Comparison of ENCODE assay signal across 21 cellular contexts in genomic region chr3:172696357-172696756, GRCh38. TPM values are rescaled to one million over a fixed set of nuclear protein-coding genes. Genes with fewer than 3 reads are reported as not detected.
DNase-seq lines count a peak whose midpoint lies in the region; ATAC-seq, FAIRE-seq and TF ChIP-seq lines count a peak whose summit lies in the region.
"Had no signal": no experiment of that assay in that cellular context is flagged by ENCODE, and none has a peak within 500 bp of the region (broad histone marks: within the 10 kb centered on the region; RNA-seq: fewer than 3 reads in every experiment).

No MANE protein-coding gene starts in this region.

- no peak overlapping the region for H3K9ac ChIP-seq in endothelial cell of umbilical vein (replicated peaks; ENCODE audit: extremely low read depth, insufficient read depth, low read length)

- FAIRE-seq in endothelial cell of umbilical vein (lab: Jason Lieb, UNC) (peak; percentile 33), RCC 7860 (lab: Jason Lieb, UNC) (no peak)
- FAIRE-seq: D721Med had no signal

- DNase-seq in LNCaP clone FGC (ENCODE audit: low read depth) (peak; percentile 30), endothelial cell of umbilical vein (ENCODE audit: low read depth, low spot score) (no peak), mucosa of descending colon (peak in 1 of 3 donors; percentile 34), RCC 7860 (ENCODE audit: low spot score) (no peak), HPDE6-E6E7 (ENCODE audit: extremely low spot score) (no peak)
- DNase-seq in stimulated activated CD4-positive, alpha-beta T cell treated with anti-CD3 and anti-CD28 coated beads, Interleukin-4, amount 100 ng/mL, for 1 hour = no peak
- DNase-seq: EL, GF-D8, H7, MM.1S, NCI-H1048, NCI-H146, NCI-H2029, NCI-H226, NCI-H510A treated with DMSO at 0.1 percent for 48 hours, NCI-H82 had no signal

- CTCF ChIA-PET in endothelial cell of umbilical vein (lab: Charles Lee) = interaction anchor here (1.0 to 2.3 kb wide), 5 partner anchors 14 to 235 kb away, joined by 3 to 7 read pairs (median 5); partner anchors contain the start of gene NCEH1

- intact Hi-C loops in endothelial cell of umbilical vein (cut with micrococcal nuclease) (no loop called here), mucosa of descending colon (cut with DNase I, micrococcal nuclease) (no loop called here)

- H3K4me3 ChIP-seq in LNCaP clone FGC (ENCODE audit: low read depth, low read length) (no peak overlapping the region), endothelial cell of umbilical vein (replicated peaks in 1 of 3; ENCODE audit: insufficient read depth in 1 of 3, low read depth in 1 of 3, low read length in 3 of 3) (no peak overlapping the region), mucosa of descending colon (no peak overlapping the region)

- peak; percentile 77 for ATAC-seq in mucosa of descending colon
- ATAC-seq in GM19452 (IDR thresholded peaks at IDR 0.05; ENCODE audit: unreplicated experiment) = no peak
- ATAC-seq: Panc1, SK-N-SH treated with all-trans-retinoic acid at 6 μM for 48 hours had no signal

- H3K4me1 ChIP-seq in endothelial cell of umbilical vein (ENCODE audit: control insufficient read depth, extremely low read depth, insufficient read depth, low read length) (peaks cover 8% of the 10 kb centered on the region), mucosa of descending colon (ENCODE audit: low read depth) (peaks cover 31% of the 10 kb centered on the region)

- H3K27me3 ChIP-seq in endothelial cell of umbilical vein (ENCODE audit: control insufficient read depth in 2 of 2, insufficient read depth in 2 of 2, low read length in 2 of 2) = no peaks in the 10 kb centered on the region

- no peak for TF ChIP-seq POLR2A in endothelial cell of umbilical vein (IDR thresholded peaks at IDR 0.05; ENCODE audit: low read depth, low read length)

- no peaks in the 10 kb centered on the region for H3K36me3 ChIP-seq in endothelial cell of umbilical vein (ENCODE audit: control insufficient read depth in 2 of 2, extremely low read depth in 1 of 2, insufficient read depth in 2 of 2, low read length in 2 of 2)
- no peaks in the 10 kb centered on the region for H3K36me3 ChIP-seq in mucosa of descending colon (ENCODE audit: low read depth)

- POLR2A ChIA-PET in endothelial cell of umbilical vein (lab: Charles Lee) = no interaction called here

- peaks cover 74% of the 10 kb centered on the region for H3K79me2 ChIP-seq in endothelial cell of umbilical vein (ENCODE audit: control insufficient read depth, insufficient read depth, low read length)

- no peaks in the 10 kb centered on the region for H3K9me1 ChIP-seq in endothelial cell of umbilical vein (replicated peaks; ENCODE audit: control insufficient read depth, extremely low read depth, insufficient read depth, low read length)

- dilution Hi-C loops in endothelial cell of umbilical vein (cut with MboI; ENCODE audit: extremely low pct_ligation_motif_present, low sequenced_read_pairs) = no loop called here

- H2AFZ ChIP-seq in endothelial cell of umbilical vein (ENCODE audit: low read depth, low read length) = no peak overlapping the region

- BruUV-seq in endothelial cell of umbilical vein (replicated peaks; lab: Mats Ljungman, UMichigan) = no TSS peak

- H3K9me3 ChIP-seq in endothelial cell of umbilical vein (replicated peaks; ENCODE audit: control insufficient read depth, insufficient read depth, low read length) (no peaks in the 10 kb centered on the region), mucosa of descending colon (no peaks in the 10 kb centered on the region)

- H3K4me2 ChIP-seq in endothelial cell of umbilical vein (ENCODE audit: insufficient read depth, low read length) = no peak overlapping the region

- H3K27ac ChIP-seq in 22Rv1 (peak overlapping the region; percentile 19; the same call in 1 of the 2 replicates), endothelial cell of umbilical vein (ENCODE audit: insufficient read depth, low read depth, low read length) (no peak overlapping the region)

- TF ChIP-seq CTCF in 22Rv1 (IDR thresholded peaks at IDR 0.05) (no peak), LNCaP clone FGC (IDR thresholded peaks at IDR 0.05; ENCODE audit: control insufficient read depth, extremely low read depth, insufficient read depth) (no peak), endothelial cell of umbilical vein (IDR thresholded peaks at IDR 0.05; ENCODE audit: extremely low read depth in 1 of 2, insufficient read depth in 1 of 2, low read depth in 1 of 2, low read length in 2 of 2) (no peak), mucosa of descending colon (IDR thresholded peaks at IDR 0.05) (no peak)

- no peaks in the 10 kb centered on the region for H4K20me1 ChIP-seq in endothelial cell of umbilical vein (replicated peaks; ENCODE audit: control insufficient read depth, extremely low read depth, insufficient read depth, low read length)

TF ChIP-seq in endothelial cell of umbilical vein, 7 proteins besides CTCF, POLR2A, EP300 and RAD21:
- TF ChIP-seq JUN (IDR thresholded peaks at IDR 0.05; ENCODE audit: borderline replicate concordance, insufficient read depth, insufficient read length, low read depth) = no peak
- TF ChIP-seq GATA2 (IDR thresholded peaks at IDR 0.05; ENCODE audit: insufficient read depth, insufficient read length, low read depth, low read length) = no peak
- TF ChIP-seq EZH2 (IDR thresholded peaks at IDR 0.05; ENCODE audit: borderline replicate concordance, low read depth, low read length, severe bottlenecking) = no peak
- no peak for TF ChIP-seq MAX (IDR thresholded peaks at IDR 0.05; ENCODE audit: insufficient read depth, insufficient read length)
- TF ChIP-seq FOS (IDR thresholded peaks at IDR 0.05; ENCODE audit: borderline replicate concordance, insufficient read depth, low read length) = no peak
- no peak for TF ChIP-seq MYC (IDR thresholded peaks at IDR 0.05; ENCODE audit: low read depth, low read length)
- TF ChIP-seq POLR2AphosphoS5 (IDR thresholded peaks at IDR 0.05; ENCODE audit: insufficient read depth, low read depth, low read length) = no peak

RNA-seq across cellular contexts. Expression of gene NCEH1, which starts 14.5 kb away (rescaled TPM):
- total RNA-seq in endothelial cell of umbilical vein = 20.3 and 20.5 TPM in 2 replicates
- polyA plus RNA-seq in endothelial cell of umbilical vein = 9.6 and 10.0 TPM in 2 replicates
- polyA plus RNA-seq in endothelial cell of umbilical vein (2011; cell fraction: cytosol; rRNA removed) = 9.1 and 11.1 TPM in 2 replicates
- polyA plus RNA-seq in endothelial cell of umbilical vein (2011; cell fraction: nucleus; rRNA removed) = 6.5 and 9.6 TPM in 2 replicates
- 17.8 and 30.8 TPM in 2 replicates for polyA plus RNA-seq in endothelial cell of umbilical vein (2012)
- polyA minus RNA-seq in endothelial cell of umbilical vein = 17.8 and 22.3 TPM in 2 replicates
- 27.7 TPM for polyA minus RNA-seq in endothelial cell of umbilical vein (2011; cell fraction: cytosol; rRNA and poly(A)+ RNA removed)
- 9.4 and 14.1 TPM in 2 replicates for polyA minus RNA-seq in endothelial cell of umbilical vein (2011; cell fraction: nucleus; rRNA and poly(A)+ RNA removed)
- 10 to 100 TPM; 21.5 to 63.9 (median 53.3) TPM for total RNA-seq in mucosa of descending colon

RNA-seq across cellular contexts. Expression of gene ECT2, which starts 54.2 kb away (rescaled TPM):
- 44.7 and 47.5 TPM in 2 replicates for total RNA-seq in endothelial cell of umbilical vein
- polyA plus RNA-seq in endothelial cell of umbilical vein = 7.2 and 10.3 TPM in 2 replicates
- 14.5 and 15.7 TPM in 2 replicates for polyA plus RNA-seq in endothelial cell of umbilical vein (2011; cell fraction: cytosol; rRNA removed)
- 27.8 and 42.4 TPM in 2 replicates for polyA plus RNA-seq in endothelial cell of umbilical vein (2011; cell fraction: nucleus; rRNA removed)
- polyA plus RNA-seq in endothelial cell of umbilical vein (2012) = 15.1 and 28.3 TPM in 2 replicates
- 18.8 and 24.8 TPM in 2 replicates for polyA minus RNA-seq in endothelial cell of umbilical vein
- 73.0 TPM for polyA minus RNA-seq in endothelial cell of umbilical vein (2011; cell fraction: cytosol; rRNA and poly(A)+ RNA removed)
- polyA minus RNA-seq in endothelial cell of umbilical vein (2011; cell fraction: nucleus; rRNA and poly(A)+ RNA removed) = 54.5 and 87.6 TPM in 2 replicates
- total RNA-seq in mucosa of descending colon = 10 to 100 TPM; 14.8 to 30.2 (median 14.9) TPM
